Comparison of ENCODE assay signal across 8 cellular contexts in genomic region chr6:111565316-111566221, GRCh38. TPM values are rescaled to one million over a fixed set of nuclear protein-coding genes. Genes with fewer than 3 reads are reported as not detected.
A peak's percentile ranks its signal among the peaks of the same experiment; 100 is the strongest.
DNase-seq lines count a peak whose midpoint lies in the region; ATAC-seq and TF ChIP-seq lines count a peak whose summit lies in the region.

No MANE protein-coding gene starts in this region.

- peaks cover 42% of the 10 kb centered on the region for H3K4me1 Mint-ChIP-seq in CD8-positive, alpha-beta T cell (ENCODE audit: low read depth)

- no peak for DNase-seq in CD8-positive, alpha-beta T cell
- peak; percentile 81 to 82 for DNase-seq in SHP77 (lab: John Stamatoyannopoulos, UW)
- DNase-seq in foreskin keratinocyte = no peak
- peak; percentile 20 for DNase-seq in stimulated activated naive CD8-positive, alpha-beta T cell treated with anti-CD3 and anti-CD28 coated beads, Interleukin-15, Interleukin-2, amounts not matched to agents 100 U/mL and 50 U/mL, for 24 hours
- DNase-seq in foreskin fibroblast = no peak
- no peak for DNase-seq in foreskin melanocyte

- H3K4me3 Mint-ChIP-seq in CD8-positive, alpha-beta T cell = no peak overlapping the region

- ATAC-seq in CD8-positive, alpha-beta T cell = peak; percentile 71
- ATAC-seq in GM19023 (IDR thresholded peaks at IDR 0.05; ENCODE audit: unreplicated experiment) (peak; percentile 77), HG03469 (IDR thresholded peaks at IDR 0.05; ENCODE audit: unreplicated experiment) (peak; percentile 46), foreskin keratinocyte (peak; percentile 23)
- peak; percentile 50 for ATAC-seq in stimulated activated naive CD8-positive, alpha-beta T cell treated with anti-CD3 and anti-CD28 coated beads, Interleukin-15, Interleukin-2, amounts not matched to agents 100 U/mL and 50 U/mL, for 24 hours

- H3K9me3 Mint-ChIP-seq in CD8-positive, alpha-beta T cell = no peaks in the 10 kb centered on the region

- intact Hi-C loops in CD8-positive, alpha-beta T cell (cut with DNase I, micrococcal nuclease) = loop anchor here in 1 of 2 experiments (2.0 kb wide), 2 partner anchors 81 to 307 kb away; a partner anchor contains a TSS

- H3K9me3 ChIP-seq in CD8-positive, alpha-beta T cell (ENCODE audit: low read length) = no peaks in the 10 kb centered on the region

- H3K36me3 ChIP-seq in CD8-positive, alpha-beta T cell (ENCODE audit: insufficient read depth, low read length) = peaks cover 12% of the 10 kb centered on the region

- POLR2A ChIA-PET in CD8-positive, alpha-beta T cell (lab: Charles Lee) = interaction anchor here (0.9 to 1.1 kb wide), 2 partner anchors 40 to 81 kb away, joined by 3 read pairs; partner anchors contain the start of gene TRAF3IP2

- TF ChIP-seq CTCF in CD8-positive, alpha-beta T cell (IDR thresholded peaks at IDR 0.05) = no peak
- TF ChIP-seq CTCF in foreskin keratinocyte (conservative IDR thresholded peaks at IDR 0.05) (peak; percentile 39), foreskin fibroblast (IDR thresholded peaks at IDR 0.05; ENCODE audit: low read depth, low read length) (no peak)

- H3K4me3 ChIP-seq in CD8-positive, alpha-beta T cell (ENCODE audit: low read depth, low read length) = no peak overlapping the region
- no peak overlapping the region for H3K4me3 ChIP-seq in foreskin fibroblast (ENCODE audit: low read depth in 1 of 2, low read length in 2 of 2)

- no peaks in the 10 kb centered on the region for H3K27me3 ChIP-seq in CD8-positive, alpha-beta T cell (ENCODE audit: insufficient read depth, low read length)
- H3K27me3 ChIP-seq in foreskin keratinocyte = no peaks in the 10 kb centered on the region

- H3K27ac ChIP-seq in CD8-positive, alpha-beta T cell (ENCODE audit: low read depth, low read length) = no peak overlapping the region
- no peak overlapping the region for H3K27ac ChIP-seq in foreskin keratinocyte

- no peak overlapping the region for H3K27ac Mint-ChIP-seq in CD8-positive, alpha-beta T cell

- peaks cover 77% of the 10 kb centered on the region for H3K36me3 Mint-ChIP-seq in CD8-positive, alpha-beta T cell

- H3K4me1 ChIP-seq in CD8-positive, alpha-beta T cell (ENCODE audit: insufficient read depth, low read length) = peaks cover 23% of the 10 kb centered on the region
- H3K4me1 ChIP-seq in foreskin keratinocyte = peaks cover 22% of the 10 kb centered on the region

- H3K27me3 Mint-ChIP-seq in CD8-positive, alpha-beta T cell (ENCODE audit: low read depth) = no peaks in the 10 kb centered on the region

- CTCF ChIA-PET in CD8-positive, alpha-beta T cell (lab: Charles Lee) = interaction anchor here (0.6 to 1.5 kb wide), 3 partner anchors 15 to 487 kb away, joined by 3 to 4 read pairs (median 3); no protein-coding TSS in a partner anchor

RNA-seq across cellular contexts. Expression of gene TRAF3IP2, which starts 40.1 kb away (rescaled TPM):
- total RNA-seq in CD8-positive, alpha-beta T cell = 10 to 100 TPM; 24.7 to 26.1 TPM
- total RNA-seq in foreskin keratinocyte = 85.1 and 98.9 TPM in 2 replicates
- 73.2 and 77.9 TPM in 2 replicates for polyA plus RNA-seq in foreskin keratinocyte

Comparison
In these comparisons a context has a peak if more than half of its experiments do, and no peak if none do; other contexts are left out.
1. ATAC-seq: peak in every context shown above with its lines; median percentile 77 in GM19023; 71 in CD8-positive, alpha-beta T cell; 50 in stimulated activated naive CD8-positive, alpha-beta T cell treated with anti-CD3 and anti-CD28 coated beads, Interleukin-15, Interleukin-2, amounts not matched to agents 100 U/mL and 50 U/mL, for 24 hours; 46 in HG03469; 23 in foreskin keratinocyte.
2. DNase-seq: peak in SHP77 (2 of 2) and stimulated activated naive CD8-positive, alpha-beta T cell treated with anti-CD3 and anti-CD28 coated beads, Interleukin-15, Interleukin-2, amounts not matched to agents 100 U/mL and 50 U/mL, for 24 hours (single experiment); none in CD8-positive, alpha-beta T cell (0 of 7), foreskin keratinocyte (0 of 2), foreskin fibroblast (0 of 2) and foreskin melanocyte (single experiment).